Comparison of ENCODE assay signal across 15 cellular contexts in the genomic region with DNA sequence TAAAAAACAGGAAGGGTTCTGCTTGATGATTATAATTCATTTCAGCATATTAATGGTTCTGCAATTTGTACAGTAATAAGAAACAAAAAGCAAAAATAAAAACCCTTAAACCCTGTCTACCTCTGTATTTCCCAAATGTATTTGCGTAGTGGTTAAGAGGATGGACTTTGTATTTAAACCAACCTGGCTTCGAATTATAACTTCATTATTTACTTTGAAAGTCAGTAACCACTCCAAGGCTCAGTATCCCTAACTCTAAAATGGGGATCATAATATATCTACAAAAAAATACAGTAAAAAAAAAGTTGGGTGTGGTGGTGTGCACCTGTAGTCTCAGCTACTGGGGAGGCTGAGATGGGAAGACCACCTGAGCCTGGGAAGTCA.
"Had no signal": no experiment of that assay in that cellular context is flagged by ENCODE, and none has a peak within 500 bp of the region (broad histone marks: within the 10 kb centered on the region; RNA-seq: fewer than 3 reads in every experiment).

No MANE protein-coding gene starts in this region.

- H3K4me1 Mint-ChIP-seq: activated naive CD4-positive, alpha-beta T cell treated with anti-CD3 and anti-CD28 coated beads, Interleukin-2, amount 50 U/mL, for 24 hours; central memory CD8-positive, alpha-beta T cell had no signal

- ATAC-seq: activated CD4-positive, CD25-positive, alpha-beta regulatory T cell treated with anti-CD3 and anti-CD28 coated beads, Interleukin-2, amount 50 U/mL, for 24 hours; activated CD8-positive, alpha-beta T cell treated with anti-CD3 and anti-CD28 coated beads for 36 hours; activated T-cell treated with anti-CD3 and anti-CD28 coated beads, Interleukin-2, amount 50 U/mL, for 72 hours had no signal

- H3K9ac ChIP-seq: KMS-11 had no signal

- H3K4me3 Mint-ChIP-seq: activated CD8-positive, alpha-beta T cell treated with anti-CD3 and anti-CD28 coated beads for 36 hours; activated naive CD4-positive, alpha-beta T cell treated with anti-CD3 and anti-CD28 coated beads, Interleukin-2, amount 50 U/mL, for 24 hours; activated T-cell treated with anti-CD3 and anti-CD28 coated beads, Interleukin-2, amount 50 U/mL, for 72 hours; central memory CD8-positive, alpha-beta T cell; T-helper 1 cell treated with Interleukin-12 subunit alpha and Interleukin-12 subunit beta and Interleukin-4 antibody, amounts not matched to agents 30 μg/mL and 1 μg/mL, for 36 hours had no signal

- H3K27ac ChIP-seq: ascending aorta, KMS-11 had no signal

- H3K4me1 ChIP-seq: ascending aorta had no signal

- H3K27me3 ChIP-seq: ascending aorta, body of pancreas had no signal

- H3K4me3 ChIP-seq: ascending aorta, body of pancreas had no signal

- H3K27ac Mint-ChIP-seq: activated CD8-positive, alpha-beta T cell treated with anti-CD3 and anti-CD28 coated beads for 36 hours; activated naive CD4-positive, alpha-beta T cell treated with anti-CD3 and anti-CD28 coated beads, Interleukin-2, amount 50 U/mL, for 24 hours; activated T-cell treated with anti-CD3 and anti-CD28 coated beads, Interleukin-2, amount 50 U/mL, for 72 hours; T-helper 1 cell treated with Interleukin-12 subunit alpha and Interleukin-12 subunit beta and Interleukin-4 antibody, amounts not matched to agents 30 μg/mL and 1 μg/mL, for 36 hours had no signal

- H3K9me3 Mint-ChIP-seq: activated CD8-positive, alpha-beta T cell treated with anti-CD3 and anti-CD28 coated beads for 36 hours; activated naive CD4-positive, alpha-beta T cell treated with anti-CD3 and anti-CD28 coated beads, Interleukin-2, amount 50 U/mL, for 24 hours; activated T-cell treated with anti-CD3 and anti-CD28 coated beads, Interleukin-2, amount 50 U/mL, for 72 hours; central memory CD8-positive, alpha-beta T cell; T-helper 1 cell treated with Interleukin-12 subunit alpha and Interleukin-12 subunit beta and Interleukin-4 antibody, amounts not matched to agents 30 μg/mL and 1 μg/mL, for 36 hours had no signal

- DNase-seq: activated CD4-positive, alpha-beta T cell treated with anti-CD3 and anti-CD28 coated beads for 4 hours; activated CD8-positive, alpha-beta memory T cell treated with anti-CD3 and anti-CD28 coated beads, Interleukin-2, amount 50 U/mL, for 4 hours; activated CD8-positive, alpha-beta T cell treated with anti-CD3 and anti-CD28 coated beads for 36 hours; activated T-cell treated with anti-CD3 and anti-CD28 coated beads, Interleukin-2, amount 50 U/mL, for 72 hours; MM.1S; NCI-H1694 treated with DMSO at 0.1 percent for 48 hours; NK-92 treated with Interleukin-12 subunit alpha and Interleukin-12 subunit beta, amount 100 ng/mL, for 24 hours; OCI-M1 had no signal

- H3K9me3 ChIP-seq: ascending aorta, body of pancreas had no signal

- H3K36me3 Mint-ChIP-seq: activated naive CD4-positive, alpha-beta T cell treated with anti-CD3 and anti-CD28 coated beads, Interleukin-2, amount 50 U/mL, for 24 hours had no signal

- H3K4me2 ChIP-seq: KMS-11 had no signal

- H3K36me3 ChIP-seq: ascending aorta had no signal
